8 cellular contexts compared by ENCODE assay signal in genomic region chrX:131987252-131987651, GRCh38. TPM values are rescaled to one million over a fixed set of nuclear protein-coding genes. Genes with fewer than 3 reads are reported as not detected.
DNase-seq lines count a peak whose midpoint lies in the region; ATAC-seq and TF ChIP-seq lines count a peak whose summit lies in the region.

No MANE protein-coding gene starts in this region.

- WGBS in heart right ventricle, 2 donors, result 34 to 50% methylated on average over 5 of the region's 5 CpGs
- WGBS in upper lobe of left lung, 2 donors, result 20 to 26% methylated on average over 5 of the region's 5 CpGs

- intact Hi-C loops in heart right ventricle (cut with DNase I), result no loop called here

- no peak for TF ChIP-seq POLR2A in upper lobe of left lung (IDR thresholded peaks at IDR 0.05)

- peaks cover 4% of the 10 kb centered on the region for H3K36me3 Mint-ChIP-seq in mesothelial cell of epicardium

- no peak for TF ChIP-seq CTCF in mesothelial cell of epicardium (IDR thresholded peaks at IDR 0.05; ENCODE audit: unreplicated experiment)
- no peak for TF ChIP-seq CTCF in heart right ventricle (IDR thresholded peaks at IDR 0.05)
- no peak for TF ChIP-seq CTCF in upper lobe of left lung (IDR thresholded peaks at IDR 0.05)

- H3K9me3 Mint-ChIP-seq in mesothelial cell of epicardium, result peaks cover 10% of the 10 kb centered on the region

- H3K9me3 ChIP-seq in heart right ventricle, result no peaks in the 10 kb centered on the region
- H3K9me3 ChIP-seq in upper lobe of left lung, result no peaks in the 10 kb centered on the region

- H3K4me1 ChIP-seq in heart right ventricle (peaks cover 0 to 21% (median 0%) of the 10 kb centered on the region in 9 donors), upper lobe of left lung (no peaks in the 10 kb centered on the region)

- no peak overlapping the region for H3K4me3 Mint-ChIP-seq in mesothelial cell of epicardium

- DNase-seq in NOMO-1 treated with dmso at 0.1 percent for 144 hours (lab: John Stamatoyannopoulos, UW; ENCODE audit: unreplicated experiment), result peak; percentile 74
- no peak for DNase-seq in mesothelial cell of epicardium (ENCODE audit: low spot score in 2 of 2, unreplicated experiment in 2 of 2)
- DNase-seq in retina, result no peak
- DNase-seq in heart right ventricle, result no peak
- DNase-seq in NCI-H226, result no peak
- no peak for DNase-seq in upper lobe of left lung

- peak overlapping the region; percentile 32 for H3K27ac Mint-ChIP-seq in mesothelial cell of epicardium

- H3K27me3 ChIP-seq in heart right ventricle, result peaks cover 0 to 65% (median 0%) of the 10 kb centered on the region in 7 donors
- peaks cover 0 to 6% (median 0%) of the 10 kb centered on the region in 4 donors for H3K27me3 ChIP-seq in upper lobe of left lung

- H3K36me3 ChIP-seq in heart right ventricle (no peaks in the 10 kb centered on the region), upper lobe of left lung (no peaks in the 10 kb centered on the region)

- ATAC-seq in GM18870 (IDR thresholded peaks at IDR 0.05; ENCODE audit: unreplicated experiment), result peak; percentile 99
- ATAC-seq in HG02763 (IDR thresholded peaks at IDR 0.05; ENCODE audit: unreplicated experiment), result peak; percentile 98
- ATAC-seq in heart right ventricle, result no peak
- no peak for ATAC-seq in upper lobe of left lung (ENCODE audit: low FRiP score in 2 of 2)

- no peak overlapping the region for H3K4me3 ChIP-seq in heart right ventricle
- H3K4me3 ChIP-seq in upper lobe of left lung, result no peak overlapping the region

- H3K27me3 Mint-ChIP-seq in mesothelial cell of epicardium (ENCODE audit: low read depth), result no peaks in the 10 kb centered on the region

- H3K4me1 Mint-ChIP-seq in mesothelial cell of epicardium, result peaks cover 36% of the 10 kb centered on the region

- no peak for TF ChIP-seq EP300 in upper lobe of left lung (IDR thresholded peaks at IDR 0.05)

- H3K27ac ChIP-seq in heart right ventricle (peak overlapping the region in 1 of 10 donors; percentile 76), upper lobe of left lung (peak overlapping the region in 1 of 4 donors; percentile 24)

RNA-seq across cellular contexts. Expression of gene STK26, which starts 35.9 kb away (rescaled TPM):
- 96.0 to 104 TPM (median 103 TPM) in 3 replicates for total RNA-seq in mesothelial cell of epicardium
- 1 to 10 TPM in 6 of 10 donors, under 1 TPM in 4; 0.54 to 3.3 (median 1.2) TPM for total RNA-seq in heart right ventricle
- under 1 TPM; 0.70 to 0.80 TPM for polyA plus RNA-seq in heart right ventricle
- 10 to 100 TPM in 4 of 6 donors, 1 to 10 TPM in 2; 2.9 to 14.0 (median 11.1) TPM for total RNA-seq in upper lobe of left lung

Comparison
In these comparisons a context has a peak if more than half of its experiments do, and no peak if none do; other contexts are left out.
1. ATAC-seq: peak in GM18870 (single experiment) and HG02763 (single experiment); none in heart right ventricle (0 of 8) and upper lobe of left lung (0 of 2).